Comparison of ENCODE assay signal across 19 cellular contexts in the genomic region with DNA sequence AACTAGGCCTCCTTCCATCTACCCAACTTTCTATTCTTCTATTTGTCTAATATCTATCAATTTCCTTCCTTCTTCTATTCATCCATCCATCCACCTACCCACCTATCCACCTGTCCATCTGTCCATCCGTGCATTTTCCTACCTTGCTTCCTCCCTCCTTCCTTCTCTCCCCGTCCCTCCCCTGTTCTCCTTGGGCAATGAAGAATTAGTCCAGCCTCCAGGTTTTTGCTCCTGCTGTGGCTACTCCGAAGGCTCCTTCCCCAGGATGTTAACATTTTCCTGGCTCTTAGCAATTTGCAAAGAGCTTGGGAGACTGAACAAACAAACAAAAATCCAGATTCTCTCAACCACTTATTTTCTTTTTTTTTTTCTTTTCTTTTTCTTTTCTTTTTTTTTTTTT.
DNase-seq lines count a peak whose midpoint lies in the region; ATAC-seq, FAIRE-seq and TF ChIP-seq lines count a peak whose summit lies in the region.
"Had no signal": no experiment of that assay in that cellular context is flagged by ENCODE, and none has a peak within 500 bp of the region (broad histone marks: within the 10 kb centered on the region; RNA-seq: fewer than 3 reads in every experiment).

No MANE protein-coding gene starts in this region.

- H3K4me1 ChIP-seq in Peyer's patch, result no peaks in the 10 kb centered on the region
- H3K4me1 ChIP-seq in endothelial cell of umbilical vein (ENCODE audit: control insufficient read depth, extremely low read depth, insufficient read depth, low read length), result no peaks in the 10 kb centered on the region
- H3K4me1 ChIP-seq in thyroid gland, result peaks cover 0 to 5% of the 10 kb centered on the region in 2 donors

- H3K36me3 ChIP-seq in Peyer's patch (no peaks in the 10 kb centered on the region), endothelial cell of umbilical vein (ENCODE audit: control insufficient read depth in 2 of 2, extremely low read depth in 1 of 2, insufficient read depth in 2 of 2, low read length in 2 of 2) (no peaks in the 10 kb centered on the region), thyroid gland (no peaks in the 10 kb centered on the region)

- no peaks in the 10 kb centered on the region for H3K9me1 ChIP-seq in endothelial cell of umbilical vein (replicated peaks; ENCODE audit: control insufficient read depth, extremely low read depth, insufficient read depth, low read length)

- TF ChIP-seq POLR2A in Peyer's patch (IDR thresholded peaks at IDR 0.05), result no peak
- TF ChIP-seq POLR2A in endothelial cell of umbilical vein (IDR thresholded peaks at IDR 0.05; ENCODE audit: low read depth, low read length), result no peak
- no peak for TF ChIP-seq POLR2A in thyroid gland (IDR thresholded peaks at IDR 0.05)

- WGBS in thyroid gland, 2 donors, result 40 to 44% methylated on average over 3 of the region's 3 CpGs

- ATAC-seq in HG02885 (IDR thresholded peaks at IDR 0.05; ENCODE audit: poor library complexity, unreplicated experiment), result no peak
- ATAC-seq in HG02852 (IDR thresholded peaks at IDR 0.05; ENCODE audit: unreplicated experiment), result no peak
- ATAC-seq: activated CD8-positive, alpha-beta T cell treated with anti-CD3 and anti-CD28 coated beads, Interleukin-2, amount 10 ng/mL, durations not matched to agents 7 days and 5 days had no signal

- H3K27ac ChIP-seq in Peyer's patch, result peak overlapping the region; percentile 33 to 71 (median 44)
- no peak overlapping the region for H3K27ac ChIP-seq in endothelial cell of umbilical vein (ENCODE audit: insufficient read depth, low read depth, low read length)
- H3K27ac ChIP-seq in thyroid gland, result peak overlapping the region in 2 of 3 donors; percentile 33 to 49

- H3K79me2 ChIP-seq in endothelial cell of umbilical vein (ENCODE audit: control insufficient read depth, insufficient read depth, low read length), result no peaks in the 10 kb centered on the region

- H3K4me3 ChIP-seq in Peyer's patch (no peak overlapping the region), endothelial cell of umbilical vein (replicated peaks in 1 of 3; ENCODE audit: insufficient read depth in 1 of 3, low read depth in 1 of 3, low read length in 3 of 3) (no peak overlapping the region), thyroid gland (replicated peaks in 1 of 3) (no peak overlapping the region)

- no peak for FAIRE-seq in endothelial cell of umbilical vein (lab: Jason Lieb, UNC)
- FAIRE-seq: TTC549 had no signal

- no peak overlapping the region for H3K4me2 ChIP-seq in endothelial cell of umbilical vein (ENCODE audit: insufficient read depth, low read length)

- dilution Hi-C loops in endothelial cell of umbilical vein (cut with MboI; ENCODE audit: extremely low pct_ligation_motif_present, low sequenced_read_pairs), result no loop called here

- TF ChIP-seq CTCF in Peyer's patch (IDR thresholded peaks at IDR 0.05), result no peak
- TF ChIP-seq CTCF in endothelial cell of umbilical vein (IDR thresholded peaks at IDR 0.05; ENCODE audit: extremely low read depth in 1 of 2, insufficient read depth in 1 of 2, low read depth in 1 of 2, low read length in 2 of 2), result no peak
- TF ChIP-seq CTCF in thyroid gland (IDR thresholded peaks at IDR 0.05), result no peak

- POLR2A ChIA-PET in endothelial cell of umbilical vein (lab: Charles Lee), result no interaction called here

- no TSS peak for BruUV-seq in endothelial cell of umbilical vein (replicated peaks; lab: Mats Ljungman, UMichigan)

- intact Hi-C loops in endothelial cell of umbilical vein (cut with micrococcal nuclease) (no loop called here), thyroid gland (cut with DNase I) (no loop called here)

- no peaks in the 10 kb centered on the region for H3K9me3 ChIP-seq in Peyer's patch
- H3K9me3 ChIP-seq in endothelial cell of umbilical vein (replicated peaks; ENCODE audit: control insufficient read depth, insufficient read depth, low read length), result no peaks in the 10 kb centered on the region
- H3K9me3 ChIP-seq in thyroid gland, result no peaks in the 10 kb centered on the region

- H4K20me1 ChIP-seq in endothelial cell of umbilical vein (replicated peaks; ENCODE audit: control insufficient read depth, extremely low read depth, insufficient read depth, low read length), result no peaks in the 10 kb centered on the region

- no peak overlapping the region for H2AFZ ChIP-seq in endothelial cell of umbilical vein (ENCODE audit: low read depth, low read length)

- H3K9ac ChIP-seq in endothelial cell of umbilical vein (replicated peaks; ENCODE audit: extremely low read depth, insufficient read depth, low read length), result no peak overlapping the region

- H3K27me3 ChIP-seq in Peyer's patch (no peaks in the 10 kb centered on the region), endothelial cell of umbilical vein (ENCODE audit: control insufficient read depth in 2 of 2, insufficient read depth in 2 of 2, low read length in 2 of 2) (peaks cover 0 to 3% of the 10 kb centered on the region in 2 experiments), thyroid gland (no peaks in the 10 kb centered on the region)

- CTCF ChIA-PET in endothelial cell of umbilical vein (lab: Charles Lee), result interaction anchor here (0.7 kb wide), 1 partner anchor 11 kb away, joined by 3 read pairs; no protein-coding TSS in a partner anchor

- DNase-seq in Peyer's patch, result no peak
- DNase-seq in endothelial cell of umbilical vein (ENCODE audit: low read depth, low spot score), result peak; percentile 14
- DNase-seq in mucosa of gallbladder (ENCODE audit: low spot score), result peak; percentile 29
- no peak for DNase-seq in thyroid gland
- DNase-seq in NCI-H2029 (lab: John Stamatoyannopoulos, UW), result no peak
- no peak for DNase-seq in T1000 (lab: John Stamatoyannopoulos, UW)
- DNase-seq: activated CD8-positive, alpha-beta T cell treated with anti-CD3 and anti-CD28 coated beads, Interleukin-2, amount 10 ng/mL, durations not matched to agents 7 days and 5 days; activated naive CD4-positive, alpha-beta T cell; CD4-positive, alpha-beta memory T cell; GDM1; Karpas-422; midbrain; NCI-H187 treated with DMSO at 0.1 percent for 48 hours; SHP77 treated with DMSO at 0.1 percent for 48 hours; stimulated activated CD4-positive, alpha-beta T cell treated with anti-CD3 and anti-CD28 coated beads, Interleukin-4, amount 100 ng/mL, for 1 hour; stimulated activated naive CD4-positive, alpha-beta T cell had no signal

TF ChIP-seq in endothelial cell of umbilical vein, 7 proteins besides CTCF, POLR2A, EP300 and RAD21:
- no peak for TF ChIP-seq MYC (IDR thresholded peaks at IDR 0.05; ENCODE audit: low read depth, low read length)
- no peak for TF ChIP-seq POLR2AphosphoS5 (IDR thresholded peaks at IDR 0.05; ENCODE audit: insufficient read depth, low read depth, low read length)
- TF ChIP-seq JUN (IDR thresholded peaks at IDR 0.05; ENCODE audit: borderline replicate concordance, insufficient read depth, insufficient read length, low read depth), result no peak
- TF ChIP-seq, protein P1, sequence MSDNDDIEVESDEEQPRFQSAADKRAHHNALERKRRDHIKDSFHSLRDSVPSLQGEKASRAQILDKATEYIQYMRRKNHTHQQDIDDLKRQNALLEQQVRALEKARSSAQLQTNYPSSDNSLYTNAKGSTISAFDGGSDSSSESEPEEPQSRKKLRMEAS (IDR thresholded peaks at IDR 0.05; ENCODE audit: insufficient read depth, insufficient read length), result no peak

Comparison
In these comparisons a context has a peak if more than half of its experiments do, and no peak if none do; other contexts are left out.
1. DNase-seq: peak in endothelial cell of umbilical vein (single experiment) and mucosa of gallbladder (single experiment); none in Peyer's patch (0 of 3), thyroid gland (0 of 2), NCI-H2029 (single experiment) and T1000 (single experiment).